In genomic region chr10:117647306-117647705, GRCh38 we compare ENCODE assay signal across 19 cellular contexts.
DNase-seq lines count a peak whose midpoint lies in the region; ATAC-seq and TF ChIP-seq lines count a peak whose summit lies in the region.
"Had no signal": no experiment of that assay in that cellular context is flagged by ENCODE, and none has a peak within 500 bp of the region (broad histone marks: within the 10 kb centered on the region; RNA-seq: fewer than 3 reads in every experiment).

No MANE protein-coding gene starts in this region.

- no peak overlapping the region for H3K4me3 Mint-ChIP-seq in activated CD8-positive, alpha-beta memory T cell treated with anti-CD3 and anti-CD28 coated beads, Interleukin-2, amount 10 ng/mL, durations not matched to agents 7 days and 5 days
- H3K4me3 Mint-ChIP-seq: B cell; CD4-positive, CD25-positive, alpha-beta regulatory T cell; HFFc6 had no signal

- no peaks in the 10 kb centered on the region for H3K36me3 Mint-ChIP-seq in activated CD8-positive, alpha-beta memory T cell treated with anti-CD3 and anti-CD28 coated beads, Interleukin-2, amount 10 ng/mL, durations not matched to agents 7 days and 5 days
- H3K36me3 Mint-ChIP-seq: CD4-positive, CD25-positive, alpha-beta regulatory T cell had no signal

- H3K4me3 ChIP-seq in choroid plexus epithelial cell (ENCODE audit: low read depth, low read length), result no peak overlapping the region
- no peak overlapping the region for H3K4me3 ChIP-seq in skeletal muscle cell (ENCODE audit: low read depth, low read length)

- CTCF ChIA-PET in activated CD8-positive, alpha-beta memory T cell treated with anti-CD3 and anti-CD28 coated beads, Interleukin-2, amount 10 ng/mL, durations not matched to agents 7 days and 5 days (lab: Charles Lee), result no interaction called here

- H3K4me1 Mint-ChIP-seq in activated CD8-positive, alpha-beta memory T cell treated with anti-CD3 and anti-CD28 coated beads, Interleukin-2, amount 10 ng/mL, durations not matched to agents 7 days and 5 days, result peaks cover 2% of the 10 kb centered on the region
- H3K4me1 Mint-ChIP-seq: B cell; CD4-positive, CD25-positive, alpha-beta regulatory T cell had no signal

- no peak for ATAC-seq in activated CD8-positive, alpha-beta memory T cell treated with anti-CD3 and anti-CD28 coated beads, Interleukin-2, amount 10 ng/mL, durations not matched to agents 7 days and 5 days
- ATAC-seq: Right ventricle myocardium inferior had no signal

- TF ChIP-seq CTCF in choroid plexus epithelial cell (conservative IDR thresholded peaks at IDR 0.05; ENCODE audit: low read depth, low read length), result no peak

- H3K27me3 Mint-ChIP-seq in activated CD8-positive, alpha-beta memory T cell treated with anti-CD3 and anti-CD28 coated beads, Interleukin-2, amount 10 ng/mL, durations not matched to agents 7 days and 5 days, result peaks cover 35% of the 10 kb centered on the region

- H3K27ac Mint-ChIP-seq in activated CD8-positive, alpha-beta memory T cell treated with anti-CD3 and anti-CD28 coated beads, Interleukin-2, amount 10 ng/mL, durations not matched to agents 7 days and 5 days, result no peak overlapping the region
- H3K27ac Mint-ChIP-seq: B cell; CD4-positive, CD25-positive, alpha-beta regulatory T cell; HFFc6 had no signal

- DNase-seq in Daoy (ENCODE audit: low read depth) (peak; percentile 42), LHCN-M2 (ENCODE audit: low read depth) (peak; percentile 2), choroid plexus epithelial cell (ENCODE audit: low read depth) (peak; percentile 16), skeletal muscle cell (ENCODE audit: low read depth) (peak; percentile 55), OCI-M2 (lab: John Stamatoyannopoulos, UW; ENCODE audit: unreplicated experiment) (no peak), amniotic stem cell (lab: John Stamatoyannopoulos, UW) (no peak)
- no peak for DNase-seq in activated CD8-positive, alpha-beta memory T cell treated with anti-CD3 and anti-CD28 coated beads, Interleukin-2, amount 10 ng/mL, durations not matched to agents 7 days and 5 days
- DNase-seq: Calu3; CD4-positive, CD25-positive, alpha-beta regulatory T cell; DMS79 treated with DMSO at 0.1 percent for 48 hours; GDM1; HFFc6; IMR-90; Karpas-422; NCI-H187; NCI-H446; NCI-H748 treated with DMSO at 0.1 percent for 48 hours had no signal

- H3K9me3 Mint-ChIP-seq in activated CD8-positive, alpha-beta memory T cell treated with anti-CD3 and anti-CD28 coated beads, Interleukin-2, amount 10 ng/mL, durations not matched to agents 7 days and 5 days (ENCODE audit: low read depth), result no peaks in the 10 kb centered on the region

Comparison
In these comparisons a context has a peak if more than half of its experiments do, and no peak if none do; other contexts are left out.
1. DNase-seq: peak in Daoy (single experiment), LHCN-M2 (single experiment), choroid plexus epithelial cell (single experiment) and skeletal muscle cell (single experiment); none in OCI-M2 (single experiment), amniotic stem cell (single experiment) and activated CD8-positive, alpha-beta memory T cell treated with anti-CD3 and anti-CD28 coated beads, Interleukin-2, amount 10 ng/mL, durations not matched to agents 7 days and 5 days (single experiment).